In the genomic region with DNA sequence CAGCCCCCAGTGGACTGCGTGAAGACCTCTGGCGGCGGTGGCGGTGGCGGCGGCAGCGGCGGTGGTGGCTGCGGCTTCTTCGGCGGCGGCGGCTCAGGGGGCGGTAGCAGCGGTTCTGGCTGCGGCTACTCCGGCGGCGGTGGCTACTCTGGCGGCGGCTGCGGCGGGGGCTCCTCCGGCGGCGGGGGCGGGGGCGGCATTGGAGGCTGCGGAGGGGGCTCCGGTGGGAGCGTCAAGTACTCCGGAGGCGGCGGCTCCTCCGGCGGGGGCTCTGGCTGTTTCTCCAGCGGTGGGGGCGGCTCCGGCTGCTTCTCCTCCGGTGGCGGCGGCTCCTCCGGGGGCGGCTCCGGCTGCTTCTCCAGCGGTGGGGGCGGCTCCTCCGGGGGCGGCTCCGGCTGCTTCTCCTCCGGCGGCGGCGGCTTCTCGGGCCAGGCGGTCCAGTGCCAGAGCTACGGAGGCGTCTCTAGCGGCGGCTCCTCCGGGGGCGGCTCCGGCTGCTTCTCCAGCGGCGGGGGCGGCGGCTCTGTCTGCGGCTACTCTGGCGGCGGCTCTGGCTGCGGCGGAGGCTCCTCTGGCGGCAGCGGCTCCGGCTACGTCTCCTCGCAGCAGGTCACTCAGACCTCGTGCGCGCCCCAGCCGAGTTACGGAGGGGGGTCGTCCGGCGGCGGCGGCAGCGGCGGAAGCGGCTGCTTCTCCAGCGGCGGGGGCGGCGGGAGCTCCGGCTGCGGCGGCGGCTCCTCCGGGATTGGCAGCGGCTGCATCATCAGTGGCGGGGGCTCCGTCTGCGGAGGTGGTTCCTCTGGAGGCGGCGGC, we compare ENCODE assay signal across 9 cellular contexts. TPM values are rescaled to one million over a fixed set of nuclear protein-coding genes. Genes with fewer than 3 reads are reported as not detected.
DNase-seq lines count a peak whose midpoint lies in the region; ATAC-seq and TF ChIP-seq lines count a peak whose summit lies in the region.
"Had no signal": no experiment of that assay in that cellular context is flagged by ENCODE, and none has a peak within 500 bp of the region (broad histone marks: within the 10 kb centered on the region; RNA-seq: fewer than 3 reads in every experiment).

No MANE protein-coding gene starts in this region.

- DNase-seq in DMS 273 (lab: John Stamatoyannopoulos, UW; ENCODE audit: unreplicated experiment) (peak; percentile 47), DMS 273 treated with DMSO at 0.1 percent for 48 hours (lab: John Stamatoyannopoulos, UW) (no peak), endothelial cell (ENCODE audit: low spot score) (peak; percentile 39), SJCRH30 (no peak), NCI-H226 (no peak)
- peak; percentile 42 for DNase-seq in activated CD4-positive, alpha-beta T cell treated with anti-CD3 and anti-CD28 coated beads for 36 hours

- no peak overlapping the region for H2AFZ ChIP-seq in neural cell (ENCODE audit: low read depth, low read length)

- H3K4me3 Mint-ChIP-seq in activated CD4-positive, alpha-beta T cell treated with anti-CD3 and anti-CD28 coated beads for 36 hours = peak overlapping the region; percentile 44
- H3K4me3 Mint-ChIP-seq in endothelial cell (ENCODE audit: unreplicated experiment) = peak overlapping the region; percentile 81

- no peaks in the 10 kb centered on the region for H4K20me1 ChIP-seq in neural cell (ENCODE audit: insufficient read depth)

- peaks cover 4% of the 10 kb centered on the region for H3F3A ChIP-seq in neural cell (ENCODE audit: insufficient read depth, low read length, poor library complexity, severe bottlenecking)

- H3K9ac ChIP-seq in neural cell (ENCODE audit: low read length) = peak overlapping the region; percentile 68

- TF ChIP-seq CTCF in endothelial cell (IDR thresholded peaks at IDR 0.05; ENCODE audit: unreplicated experiment) = no peak
- no peak for TF ChIP-seq CTCF in neural cell (IDR thresholded peaks at IDR 0.05; ENCODE audit: poor library complexity, severe bottlenecking)

- no peak for TF ChIP-seq RAD21 in neural cell (conservative IDR thresholded peaks at IDR 0.05)

- TF ChIP-seq EP300 in neural cell (conservative IDR thresholded peaks at IDR 0.05; ENCODE audit: poor library complexity, severe bottlenecking) = no peak

- H3K27me3 Mint-ChIP-seq in activated CD4-positive, alpha-beta T cell treated with anti-CD3 and anti-CD28 coated beads for 36 hours = peaks cover 39% of the 10 kb centered on the region
- H3K27me3 Mint-ChIP-seq in endothelial cell (ENCODE audit: unreplicated experiment) = peaks cover 21% of the 10 kb centered on the region

- intact Hi-C loops in activated CD4-positive, alpha-beta T cell treated with anti-CD3 and anti-CD28 coated beads for 36 hours (cut with DNase I, micrococcal nuclease) = no loop called here

- no peak overlapping the region for H3K4me2 ChIP-seq in neural cell (ENCODE audit: low read length)

- H3K36me3 Mint-ChIP-seq in activated CD4-positive, alpha-beta T cell treated with anti-CD3 and anti-CD28 coated beads for 36 hours (ENCODE audit: low read depth) = no peaks in the 10 kb centered on the region
- peaks cover 4% of the 10 kb centered on the region for H3K36me3 Mint-ChIP-seq in endothelial cell (ENCODE audit: low read depth, unreplicated experiment)

- H3K27ac ChIP-seq in neural cell (ENCODE audit: low read length) (peak overlapping the region; percentile 31), SJCRH30 (no peak overlapping the region)
- H3K27ac ChIP-seq: 22Rv1 had no signal

- no peak overlapping the region for H3K27ac Mint-ChIP-seq in activated CD4-positive, alpha-beta T cell treated with anti-CD3 and anti-CD28 coated beads for 36 hours
- no peak overlapping the region for H3K27ac Mint-ChIP-seq in endothelial cell (ENCODE audit: unreplicated experiment)

- H3K36me3 ChIP-seq in neural cell (ENCODE audit: insufficient read depth, low read length) (no peaks in the 10 kb centered on the region), SJCRH30 (no peaks in the 10 kb centered on the region)

- peaks cover 45% of the 10 kb centered on the region for H3K27me3 ChIP-seq in neural cell (ENCODE audit: insufficient read depth, low read depth, low read length)
- no peaks in the 10 kb centered on the region; the same call in 1 of the 2 replicates for H3K27me3 ChIP-seq in SJCRH30

- H3K9me3 Mint-ChIP-seq in activated CD4-positive, alpha-beta T cell treated with anti-CD3 and anti-CD28 coated beads for 36 hours (ENCODE audit: low read depth) = no peaks in the 10 kb centered on the region
- no peaks in the 10 kb centered on the region for H3K9me3 Mint-ChIP-seq in endothelial cell (ENCODE audit: unreplicated experiment)

- H3K4me1 Mint-ChIP-seq in activated CD4-positive, alpha-beta T cell treated with anti-CD3 and anti-CD28 coated beads for 36 hours = peaks cover 32% of the 10 kb centered on the region
- peaks cover 10% of the 10 kb centered on the region for H3K4me1 Mint-ChIP-seq in endothelial cell (ENCODE audit: unreplicated experiment)

- H3K4me3 ChIP-seq in neural cell (ENCODE audit: low read length) = peak overlapping the region; percentile 66
- no peak overlapping the region for H3K4me3 ChIP-seq in SJCRH30

- no peaks in the 10 kb centered on the region for H3K79me2 ChIP-seq in neural cell (replicated peaks; ENCODE audit: insufficient read depth, low read length)

- peak; percentile 27 for ATAC-seq in activated CD4-positive, alpha-beta T cell treated with anti-CD3 and anti-CD28 coated beads for 36 hours
- no peak for ATAC-seq in HG03432 (IDR thresholded peaks at IDR 0.05; ENCODE audit: unreplicated experiment)

- H3K9me2 ChIP-seq in neural cell (ENCODE audit: insufficient read depth, low read length) = no peaks in the 10 kb centered on the region

- CTCF ChIA-PET in activated CD4-positive, alpha-beta T cell treated with anti-CD3 and anti-CD28 coated beads for 36 hours (lab: Charles Lee) = interaction anchor here (0.7 to 1.2 kb wide), 3 partner anchors 15 to 312 kb away, joined by 3 to 4 read pairs (median 3); no protein-coding TSS in a partner anchor

- no peaks in the 10 kb centered on the region for H3K4me1 ChIP-seq in SJCRH30

- POLR2A ChIA-PET in activated CD4-positive, alpha-beta T cell treated with anti-CD3 and anti-CD28 coated beads for 36 hours (lab: Charles Lee) = no interaction called here

- H3K9me3 ChIP-seq in neural cell (ENCODE audit: low read length) (no peaks in the 10 kb centered on the region), SJCRH30 (replicated peaks) (no peaks in the 10 kb centered on the region)

TF ChIP-seq in neural cell, 6 proteins besides CTCF, POLR2A, EP300 and RAD21:
- TF ChIP-seq, protein P1, sequence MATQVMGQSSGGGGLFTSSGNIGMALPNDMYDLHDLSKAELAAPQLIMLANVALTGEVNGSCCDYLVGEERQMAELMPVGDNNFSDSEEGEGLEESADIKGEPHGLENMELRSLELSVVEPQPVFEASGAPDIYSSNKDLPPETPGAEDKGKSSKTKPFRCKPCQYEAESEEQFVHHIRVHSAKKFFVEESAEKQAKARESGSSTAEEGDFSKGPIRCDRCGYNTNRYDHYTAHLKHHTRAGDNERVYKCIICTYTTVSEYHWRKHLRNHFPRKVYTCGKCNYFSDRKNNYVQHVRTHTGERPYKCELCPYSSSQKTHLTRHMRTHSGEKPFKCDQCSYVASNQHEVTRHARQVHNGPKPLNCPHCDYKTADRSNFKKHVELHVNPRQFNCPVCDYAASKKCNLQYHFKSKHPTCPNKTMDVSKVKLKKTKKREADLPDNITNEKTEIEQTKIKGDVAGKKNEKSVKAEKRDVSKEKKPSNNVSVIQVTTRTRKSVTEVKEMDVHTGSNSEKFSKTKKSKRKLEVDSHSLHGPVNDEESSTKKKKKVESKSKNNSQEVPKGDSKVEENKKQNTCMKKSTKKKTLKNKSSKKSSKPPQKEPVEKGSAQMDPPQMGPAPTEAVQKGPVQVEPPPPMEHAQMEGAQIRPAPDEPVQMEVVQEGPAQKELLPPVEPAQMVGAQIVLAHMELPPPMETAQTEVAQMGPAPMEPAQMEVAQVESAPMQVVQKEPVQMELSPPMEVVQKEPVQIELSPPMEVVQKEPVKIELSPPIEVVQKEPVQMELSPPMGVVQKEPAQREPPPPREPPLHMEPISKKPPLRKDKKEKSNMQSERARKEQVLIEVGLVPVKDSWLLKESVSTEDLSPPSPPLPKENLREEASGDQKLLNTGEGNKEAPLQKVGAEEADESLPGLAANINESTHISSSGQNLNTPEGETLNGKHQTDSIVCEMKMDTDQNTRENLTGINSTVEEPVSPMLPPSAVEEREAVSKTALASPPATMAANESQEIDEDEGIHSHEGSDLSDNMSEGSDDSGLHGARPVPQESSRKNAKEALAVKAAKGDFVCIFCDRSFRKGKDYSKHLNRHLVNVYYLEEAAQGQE (IDR thresholded peaks at IDR 0.05; ENCODE audit: borderline replicate concordance) = no peak
- TF ChIP-seq TAF1 (IDR thresholded peaks at IDR 0.05; ENCODE audit: low read depth) (no peak), POLR2AphosphoS5 (IDR thresholded peaks at IDR 0.05) (peak; percentile 56), MXI1 (conservative IDR thresholded peaks at IDR 0.05; ENCODE audit: poor library complexity, severe bottlenecking) (peak; percentile 21), SMC3 (conservative IDR thresholded peaks at IDR 0.05; ENCODE audit: poor library complexity) (no peak), EZH2 (IDR thresholded peaks at IDR 0.05; ENCODE audit: borderline replicate concordance, insufficient read depth, low read length, poor library complexity, severe bottlenecking) (no peak)

RNA-seq across cellular contexts. Expression of a gene that starts 1.7 kb away (rescaled TPM):
- total RNA-seq in activated CD4-positive, alpha-beta T cell treated with anti-CD3 and anti-CD28 coated beads for 36 hours = not detected
- total RNA-seq in endothelial cell (ENCODE audit: unreplicated experiment) = not detected
- 0.42 and 1.3 TPM in 2 replicates for polyA plus RNA-seq in neural cell
- polyA minus RNA-seq in neural cell = 0.49 TPM in 1 of 2 replicates, not detected in the other
- not detected in 2 replicates for total RNA-seq in SJCRH30 (2014; rRNA removed; shearing (Covaris generic))

RNA-seq across cellular contexts. Expression of a gene that starts 43.8 kb away (rescaled TPM):
- not detected for total RNA-seq in activated CD4-positive, alpha-beta T cell treated with anti-CD3 and anti-CD28 coated beads for 36 hours
- total RNA-seq in endothelial cell (ENCODE audit: unreplicated experiment) = not detected
- not detected in 2 replicates for polyA plus RNA-seq in neural cell
- polyA minus RNA-seq in neural cell = not detected in 2 replicates
- not detected in 2 replicates for total RNA-seq in SJCRH30 (2014; rRNA removed; shearing (Covaris generic))

RNA-seq across cellular contexts. Expression of a gene that starts 51.6 kb away (rescaled TPM):
- not detected for total RNA-seq in activated CD4-positive, alpha-beta T cell treated with anti-CD3 and anti-CD28 coated beads for 36 hours
- total RNA-seq in endothelial cell (ENCODE audit: unreplicated experiment) = 1.1 TPM
- not detected in 2 replicates for polyA plus RNA-seq in neural cell
- polyA minus RNA-seq in neural cell = not detected in 2 replicates
- total RNA-seq in SJCRH30 (2014; rRNA removed; shearing (Covaris generic)) = not detected in 2 replicates

RNA-seq across cellular contexts. Expression of a gene that starts 58.0 kb away (rescaled TPM):
- not detected for total RNA-seq in activated CD4-positive, alpha-beta T cell treated with anti-CD3 and anti-CD28 coated beads for 36 hours
- total RNA-seq in endothelial cell (ENCODE audit: unreplicated experiment) = not detected
- not detected in 2 replicates for polyA plus RNA-seq in neural cell
- not detected in 2 replicates for polyA minus RNA-seq in neural cell
- total RNA-seq in SJCRH30 (2014; rRNA removed; shearing (Covaris generic)) = not detected in 2 replicates

Comparison
In these comparisons a context has a peak if more than half of its experiments do, and no peak if none do; other contexts are left out.
1. DNase-seq: peak in DMS 273 (single experiment), activated CD4-positive, alpha-beta T cell treated with anti-CD3 and anti-CD28 coated beads for 36 hours (single experiment) and endothelial cell (single experiment); none in DMS 273 treated with DMSO at 0.1 percent for 48 hours (single experiment), SJCRH30 (0 of 2) and NCI-H226 (single experiment).